11 cellular contexts compared by ENCODE assay signal in genomic region chr1:166133276-166133841, GRCh38. TPM values are rescaled to one million over a fixed set of nuclear protein-coding genes. Genes with fewer than 3 reads are reported as not detected.
DNase-seq lines count a peak whose midpoint lies in the region; ATAC-seq and TF ChIP-seq lines count a peak whose summit lies in the region.
"Had no signal": no experiment of that assay in that cellular context is flagged by ENCODE, and none has a peak within 500 bp of the region (broad histone marks: within the 10 kb centered on the region; RNA-seq: fewer than 3 reads in every experiment).

No MANE protein-coding gene starts in this region.

- H3K27me3 Mint-ChIP-seq in chondrocyte (ENCODE audit: low read depth) (peaks cover 2% of the 10 kb centered on the region), progenitor cell of endocrine pancreas (peaks cover 20% of the 10 kb centered on the region)

- no peak overlapping the region for H3K4me3 Mint-ChIP-seq in chondrocyte (ENCODE audit: unreplicated experiment)
- no peak overlapping the region for H3K4me3 Mint-ChIP-seq in progenitor cell of endocrine pancreas (ENCODE audit: low read depth)
- H3K4me3 Mint-ChIP-seq: nephron had no signal

- H3K36me3 Mint-ChIP-seq in chondrocyte (ENCODE audit: low read depth) = no peaks in the 10 kb centered on the region
- H3K36me3 Mint-ChIP-seq in progenitor cell of endocrine pancreas (ENCODE audit: insufficient read depth) = no peaks in the 10 kb centered on the region

- DNase-seq in SIG-M5 treated with dmso at 0.1 percent for 504 hours (lab: John Stamatoyannopoulos, UW; ENCODE audit: unreplicated experiment) (peak; percentile 2), SIG-M5 (lab: John Stamatoyannopoulos, UW) (no peak), MV-4-11 (lab: John Stamatoyannopoulos, UW) (peak; percentile 14), chondrocyte (ENCODE audit: low spot score) (no peak), progenitor cell of endocrine pancreas (ENCODE audit: low spot score, unreplicated experiment) (no peak), kidney glomerular epithelial cell (lab: John Stamatoyannopoulos, UW) (no peak), left cardiac atrium (no peak)
- DNase-seq: effector memory CD4-positive, alpha-beta T cell; NCI-H748 treated with DMSO at 0.1 percent for 48 hours had no signal

- TF ChIP-seq CTCF in chondrocyte (IDR thresholded peaks at IDR 0.05) = peak; percentile 49
- peak; percentile 54 for TF ChIP-seq CTCF in progenitor cell of endocrine pancreas (IDR thresholded peaks at IDR 0.05; ENCODE audit: unreplicated experiment)

- no peaks in the 10 kb centered on the region for H3K4me1 Mint-ChIP-seq in chondrocyte (ENCODE audit: low read depth)
- H3K4me1 Mint-ChIP-seq in progenitor cell of endocrine pancreas (ENCODE audit: low read depth) = no peaks in the 10 kb centered on the region
- H3K4me1 Mint-ChIP-seq: nephron had no signal

- H3K9me3 Mint-ChIP-seq in chondrocyte (ENCODE audit: low read depth) (peaks cover 5% of the 10 kb centered on the region), progenitor cell of endocrine pancreas (ENCODE audit: low read depth) (no peaks in the 10 kb centered on the region)
- H3K9me3 Mint-ChIP-seq: nephron had no signal

- H3K27ac Mint-ChIP-seq in chondrocyte (ENCODE audit: unreplicated experiment) (no peak overlapping the region), progenitor cell of endocrine pancreas (no peak overlapping the region)
- H3K27ac Mint-ChIP-seq: nephron had no signal

- no peak for ATAC-seq in GM21423 (IDR thresholded peaks at IDR 0.05; ENCODE audit: unreplicated experiment)
- ATAC-seq in left cardiac atrium = no peak

- intact Hi-C loops in left cardiac atrium (cut with DNase I) = no loop called here

RNA-seq across cellular contexts. Expression of gene FAM78B, which starts 33.4 kb away (rescaled TPM):
- total RNA-seq in chondrocyte (0.13 to 0.82 TPM (median 0.22 TPM) in 3 replicates), progenitor cell of endocrine pancreas (3.1 TPM in 2 replicates), left cardiac atrium (10 to 100 TPM in 1 of 2 donors, 1 to 10 TPM in 1; 6.0 to 11.9 TPM)

Comparison
In these comparisons a context has a peak if more than half of its experiments do, and no peak if none do; other contexts are left out.
1. DNase-seq: peak in SIG-M5 treated with dmso at 0.1 percent for 504 hours (single experiment) and MV-4-11 (single experiment); none in SIG-M5 (single experiment), chondrocyte (single experiment), progenitor cell of endocrine pancreas (single experiment), kidney glomerular epithelial cell (single experiment) and left cardiac atrium (single experiment).